ENCODE assay signal across 8 cellular contexts in genomic region chr6:38638941-38639497, GRCh38. TPM values are rescaled to one million over a fixed set of nuclear protein-coding genes. Genes with fewer than 3 reads are reported as not detected.
DNase-seq lines count a peak whose midpoint lies in the region; ATAC-seq and TF ChIP-seq lines count a peak whose summit lies in the region.

No MANE protein-coding gene starts in this region.

- 4% methylated on average over 15 of the region's 15 CpGs for WGBS in heart right ventricle, 2 donors

- no peak for TF ChIP-seq CTCF in heart right ventricle (IDR thresholded peaks at IDR 0.05)
- TF ChIP-seq CTCF in uterus (IDR thresholded peaks at IDR 0.05) = no peak

- H3K4me3 Mint-ChIP-seq in activated naive CD8-positive, alpha-beta T cell = peak overlapping the region; percentile 93

- H3K4me3 ChIP-seq in heart right ventricle (peak overlapping the region; percentile 61 to 98 (median 87)), uterus (peak overlapping the region; percentile 83 to 92)

- no peaks in the 10 kb centered on the region for H3K36me3 Mint-ChIP-seq in activated naive CD8-positive, alpha-beta T cell

- H3K9me3 ChIP-seq in heart right ventricle = no peaks in the 10 kb centered on the region
- H3K9me3 ChIP-seq in uterus = no peaks in the 10 kb centered on the region

- no peaks in the 10 kb centered on the region for H3K27me3 ChIP-seq in heart right ventricle
- no peaks in the 10 kb centered on the region for H3K27me3 ChIP-seq in uterus

- no peak for TF ChIP-seq POLR2A in uterus (IDR thresholded peaks at IDR 0.05)

- peak overlapping the region; percentile 92 to 98 (median 96) for H3K27ac ChIP-seq in heart right ventricle
- peak overlapping the region; percentile 88 to 97 for H3K27ac ChIP-seq in uterus

- H3K4me1 ChIP-seq in heart right ventricle = peaks cover 7 to 50% (median 35%) of the 10 kb centered on the region in 9 donors
- H3K4me1 ChIP-seq in uterus = no peaks in the 10 kb centered on the region

- peak; percentile 31 for ATAC-seq in HG03432 (IDR thresholded peaks at IDR 0.05; ENCODE audit: unreplicated experiment)
- peak; percentile 8 to 78 (median 66) for ATAC-seq in heart right ventricle

- DNase-seq in ACHN = peak; percentile 36
- DNase-seq in GM19238 (ENCODE audit: insufficient read length, low spot score) = peak; percentile 10
- DNase-seq in SK-N-DZ (ENCODE audit: low spot score) = peak; percentile 23
- peak in 1 of 2 donors; percentile 50 for DNase-seq in heart right ventricle
- DNase-seq in putamen (ENCODE audit: low spot score) = peak; percentile 41
- DNase-seq in uterus = no peak

- H3K4me1 Mint-ChIP-seq in activated naive CD8-positive, alpha-beta T cell (ENCODE audit: low read depth) = peaks cover 64% of the 10 kb centered on the region

- H3K27me3 Mint-ChIP-seq in activated naive CD8-positive, alpha-beta T cell = no peaks in the 10 kb centered on the region

- peak overlapping the region; percentile 67 for H3K27ac Mint-ChIP-seq in activated naive CD8-positive, alpha-beta T cell

- intact Hi-C loops in heart right ventricle (cut with DNase I) (loop anchor here in 2 of 10 donors (5.0 kb wide), 2 partner anchors 37 to 63 kb away; partner anchors contain the start of gene GLO1 (in 1 of the 2)), uterus (cut with DNase I; ENCODE audit: low total_unique reads) (no loop called here)

- H3K36me3 ChIP-seq in heart right ventricle (no peaks in the 10 kb centered on the region), uterus (no peaks in the 10 kb centered on the region)

- in situ Hi-C loops in ACHN (cut with HindIII; ENCODE audit: low pct_ligation_motif_present, low pct_unique_long_range_greater_than_20kb, low sequenced_read_pairs) = no loop called here

- no peaks in the 10 kb centered on the region for H3K9me3 Mint-ChIP-seq in activated naive CD8-positive, alpha-beta T cell (ENCODE audit: low read depth)

RNA-seq across cellular contexts. Expression of gene BTBD9, which starts 0.7 kb away (rescaled TPM):
- polyA plus RNA-seq in SK-N-DZ (2014; cell fraction: cytosol; rRNA removed) = 1.4 and 1.6 TPM in 2 replicates
- 1.1 and 1.2 TPM in 2 replicates for polyA plus RNA-seq in SK-N-DZ (2014; cell fraction: nucleus; rRNA removed)
- total RNA-seq in heart right ventricle (10 to 100 TPM; 15.6 to 27.7 (median 19.8) TPM), uterus (10 to 100 TPM; 10.3 to 50.3 (median 34.4) TPM)
- polyA plus RNA-seq in heart right ventricle = 1 to 10 TPM; 4.2 to 4.5 TPM

Comparison
In these comparisons a context has a peak if more than half of its experiments do, and no peak if none do; other contexts are left out.
1. DNase-seq: peak in ACHN (single experiment), GM19238 (single experiment), SK-N-DZ (single experiment) and putamen (single experiment); none in uterus (0 of 2).